14 cellular contexts compared by ENCODE assay signal in genomic region chr1:246139745-246140182, GRCh38.
DNase-seq lines count a peak whose midpoint lies in the region; ATAC-seq and TF ChIP-seq lines count a peak whose summit lies in the region.
"Had no signal": no experiment of that assay in that cellular context is flagged by ENCODE, and none has a peak within 500 bp of the region (broad histone marks: within the 10 kb centered on the region; RNA-seq: fewer than 3 reads in every experiment).

No MANE protein-coding gene starts in this region.

- TF ChIP-seq CTCF in omental fat pad (IDR thresholded peaks at IDR 0.05) = no peak

- ATAC-seq in omental fat pad (ENCODE audit: low FRiP score) (peak; percentile 54), GM19351 (IDR thresholded peaks at IDR 0.05; ENCODE audit: unreplicated experiment) (no peak)
- ATAC-seq: lower lobe of right lung had no signal

- DNase-seq in ELR (ENCODE audit: low read depth) (peak; percentile 98), NCI-H460 (ENCODE audit: extremely low read depth, low read depth) (peak; percentile 83), dedifferentiated amniotic fluid mesenchymal stem cell (ENCODE audit: extremely low spot score) (peak; percentile 65), omental fat pad (ENCODE audit: low spot score) (no peak), CD1c-positive myeloid dendritic cell (ENCODE audit: extremely low spot score) (no peak), NK-92 (lab: John Stamatoyannopoulos, UW; ENCODE audit: unreplicated experiment) (no peak), NCI-H2227 (lab: John Stamatoyannopoulos, UW; ENCODE audit: unreplicated experiment) (no peak)
- DNase-seq: activated B cell treated with CpG ODN at 0.5 μM for 24 hours; activated naive CD8-positive, alpha-beta T cell treated with anti-CD3 and anti-CD28 coated beads for 36 hours; esophagus squamous epithelium; GDM1; H7; lower lobe of right lung had no signal

Comparison
In these comparisons a context has a peak if more than half of its experiments do, and no peak if none do; other contexts are left out.
1. DNase-seq: peak in ELR (single experiment), NCI-H460 (single experiment) and dedifferentiated amniotic fluid mesenchymal stem cell (single experiment); none in omental fat pad (single experiment), CD1c-positive myeloid dendritic cell (single experiment), NK-92 (single experiment) and NCI-H2227 (single experiment).